ENCODE assay signal across 12 cellular contexts in the genomic region with DNA sequence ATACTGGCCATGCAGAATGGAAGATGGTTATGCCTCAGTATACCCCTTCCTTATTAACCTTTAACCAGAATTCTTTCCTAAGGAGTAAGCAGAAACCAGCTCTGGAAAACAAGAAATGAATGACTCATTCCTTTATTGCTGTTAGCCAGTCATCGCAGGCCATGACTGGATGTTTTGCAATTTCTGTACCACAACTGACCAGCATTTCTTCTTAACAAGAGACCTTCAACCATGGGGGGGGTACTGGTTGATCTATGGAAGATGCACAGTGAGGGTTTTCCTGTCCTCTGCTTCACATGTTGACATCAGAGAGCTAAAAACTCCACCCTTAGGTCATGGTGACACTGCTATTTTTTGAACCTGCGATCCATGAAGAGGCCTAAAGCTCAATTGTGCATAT. TPM values are rescaled to one million over a fixed set of nuclear protein-coding genes. Genes with fewer than 3 reads are reported as not detected.
DNase-seq lines count a peak whose midpoint lies in the region; ATAC-seq and TF ChIP-seq lines count a peak whose summit lies in the region.
"Had no signal": no experiment of that assay in that cellular context is flagged by ENCODE, and none has a peak within 500 bp of the region (broad histone marks: within the 10 kb centered on the region; RNA-seq: fewer than 3 reads in every experiment).

No MANE protein-coding gene starts in this region.

- ATAC-seq in GM21390 (IDR thresholded peaks at IDR 0.05; ENCODE audit: unreplicated experiment) (no peak), HG02884 (IDR thresholded peaks at IDR 0.05; ENCODE audit: unreplicated experiment) (no peak)
- ATAC-seq: activated T-cell treated with anti-CD3 and anti-CD28 coated beads, Interleukin-2, amount 50 U/mL, for 72 hours; lower lobe of right lung; sciatic nerve had no signal

- H3K79me2 ChIP-seq in OCI-LY3 (ENCODE audit: low read length) = no peaks in the 10 kb centered on the region

- DNase-seq in GM04504 (ENCODE audit: low read depth) (peak; percentile 74), dermis blood vessel endothelial cell (peak; percentile 28), renal cortical epithelial cell (ENCODE audit: low read depth) (peak; percentile 99), Kasumi-1 (lab: John Stamatoyannopoulos, UW) (no peak), NCI-H1436 treated with DMSO at 0.1 percent for 48 hours (lab: John Stamatoyannopoulos, UW) (no peak)
- DNase-seq: activated T-cell treated with anti-CD3 and anti-CD28 coated beads, Interleukin-2, amount 50 U/mL, for 72 hours; lower lobe of right lung; T-helper 2 cell had no signal

- H3K27ac ChIP-seq in OCI-LY3 (ENCODE audit: low read length) = peak overlapping the region; percentile 52; the same call in 1 of the 2 replicates
- H3K27ac ChIP-seq: lower lobe of right lung had no signal

- no peak for TF ChIP-seq CTCF in OCI-LY3 (IDR thresholded peaks at IDR 0.05; ENCODE audit: low read depth, low read length)

- H3K4me3 ChIP-seq in OCI-LY3 (ENCODE audit: low read length) = no peak overlapping the region
- H3K4me3 ChIP-seq: lower lobe of right lung had no signal

- H3K4me2 ChIP-seq in OCI-LY3 (ENCODE audit: low read length) = peak overlapping the region; percentile 22

- H3K9ac ChIP-seq in OCI-LY3 (ENCODE audit: low read length) = no peak overlapping the region

- H4K20me1 ChIP-seq in OCI-LY3 (ENCODE audit: insufficient read depth, low read length) = no peaks in the 10 kb centered on the region

- no peak overlapping the region for H2AFZ ChIP-seq in OCI-LY3 (ENCODE audit: low read depth, low read length)

- peaks cover 16% of the 10 kb centered on the region for H3K4me1 ChIP-seq in OCI-LY3 (ENCODE audit: low read length)
- H3K4me1 ChIP-seq: lower lobe of right lung had no signal

- no peaks in the 10 kb centered on the region for H3K27me3 ChIP-seq in OCI-LY3 (ENCODE audit: low read depth, low read length)

- no peaks in the 10 kb centered on the region for H3K36me3 ChIP-seq in OCI-LY3 (replicated peaks; ENCODE audit: low read depth, low read length)
- H3K36me3 ChIP-seq: lower lobe of right lung had no signal

- H3K9me3 ChIP-seq in OCI-LY3 (ENCODE audit: insufficient read depth, low read length) = no peaks in the 10 kb centered on the region
- H3K9me3 ChIP-seq: lower lobe of right lung had no signal

RNA-seq across cellular contexts. Expression of a gene that starts 28.0 kb away (rescaled TPM):
- total RNA-seq in dermis blood vessel endothelial cell (25.2 and 72.0 TPM in 2 replicates), renal cortical epithelial cell (31.3 and 80.4 TPM in 2 replicates)

RNA-seq across cellular contexts. Expression of a gene that starts 43.0 kb away (rescaled TPM):
- 9.6 and 43.1 TPM in 2 replicates for total RNA-seq in dermis blood vessel endothelial cell
- total RNA-seq in renal cortical epithelial cell = 21.5 and 30.2 TPM in 2 replicates

Comparison
In these comparisons a context has a peak if more than half of its experiments do, and no peak if none do; other contexts are left out.
1. DNase-seq: peak in GM04504 (single experiment), dermis blood vessel endothelial cell (single experiment) and renal cortical epithelial cell (single experiment); none in Kasumi-1 (0 of 2) and NCI-H1436 treated with DMSO at 0.1 percent for 48 hours (single experiment).